Comparison of ENCODE assay signal across 8 cellular contexts in genomic region chr7:44621343-44622103, GRCh38. TPM values are rescaled to one million over a fixed set of nuclear protein-coding genes. Genes with fewer than 3 reads are reported as not detected.
DNase-seq lines count a peak whose midpoint lies in the region; ATAC-seq and TF ChIP-seq lines count a peak whose summit lies in the region.
"Not testable (repeated sequence)": the region's sequence is repeated elsewhere in the genome, so short reads cannot be mapped to it uniquely, and the experiment has no call there.

No MANE protein-coding gene starts in this region.

- not testable (repeated sequence) for H3K4ac ChIP-seq in IMR-90 (ENCODE audit: low read depth, low read length)

- TF ChIP-seq POLR2A in IMR-90 (IDR thresholded peaks at IDR 0.05; ENCODE audit: low read depth, low read length), result not testable (repeated sequence)

- H2BK15ac ChIP-seq in IMR-90 (ENCODE audit: low read depth, low read length), result not testable (repeated sequence)

- not testable (repeated sequence) for H3K9ac ChIP-seq in IMR-90 (ENCODE audit: low read depth, low read length)

- H3K9me3 ChIP-seq in IMR-90 (ENCODE audit: control insufficient read depth, insufficient read depth, low read length); T-helper 17 cell (ENCODE audit: control insufficient read depth, low read length, poor library complexity, severe bottlenecking): not testable (repeated sequence)

- peaks cover 11% of the 10 kb centered on the region for H4K20me1 ChIP-seq in IMR-90 (ENCODE audit: insufficient read depth, low read length)

- DNase-seq in AG20443 (ENCODE audit: low spot score), result peak; percentile 78
- DNase-seq in IMR-90, result peak; percentile 28
- not testable (repeated sequence) for DNase-seq in T-helper 17 cell
- DNase-seq in iris pigment epithelial cell (ENCODE audit: low read depth), result peak; percentile 60
- peak; percentile 28 for DNase-seq in stromal cell of bone marrow (ENCODE audit: low read depth)

- H2AK9ac ChIP-seq in IMR-90 (replicated peaks; ENCODE audit: low read depth, low read length, poor library complexity), result not testable (repeated sequence)

- peaks cover 43 to 78% of the 10 kb centered on the region in 2 experiments for H3K79me1 ChIP-seq in IMR-90 (ENCODE audit: low read depth in 1 of 2, low read length in 2 of 2)

- H2AFZ ChIP-seq in IMR-90 (replicated peaks; ENCODE audit: low read length, poor library complexity), result not testable (repeated sequence)

- TF ChIP-seq CTCF in IMR-90 (conservative IDR thresholded peaks at IDR 0.05; ENCODE audit: low read depth, low read length); nephron (IDR thresholded peaks at IDR 0.05; ENCODE audit: unreplicated experiment in 3 of 3): not testable (repeated sequence)

- H3K56ac ChIP-seq in IMR-90 (ENCODE audit: extremely low read depth, insufficient read depth, low read length), result not testable (repeated sequence)

- POLR2A ChIA-PET in IMR-90 (lab: Charles Lee; ENCODE audit: unreplicated experiment), result not testable (repeated sequence)

- H2BK20ac ChIP-seq in IMR-90 (ENCODE audit: low read depth, low read length), result not testable (repeated sequence)

- intact Hi-C loops in IMR-90 (cut with micrococcal nuclease), result not testable (repeated sequence)

- H3K27ac ChIP-seq in IMR-90 (ENCODE audit: insufficient read depth, low read length), result not testable (repeated sequence)

- peaks cover 77% of the 10 kb centered on the region for H3K4me1 Mint-ChIP-seq in T-helper 17 cell
- peaks cover 82% of the 10 kb centered on the region for H3K4me1 Mint-ChIP-seq in activated naive CD8-positive, alpha-beta T cell (ENCODE audit: low read depth)
- H3K4me1 Mint-ChIP-seq in nephron, result peaks cover 38% of the 10 kb centered on the region

- ATAC-seq in IMR-90 (ENCODE audit: low read depth) (0 out of 2 replicates have a peak, but pooled peaks have one; percentile 13), esophagus mucosa (peak; percentile 66)
- not testable (repeated sequence) for ATAC-seq in T-helper 17 cell

- not testable (repeated sequence) for H4K5ac ChIP-seq in IMR-90 (ENCODE audit: low read depth, low read length)

- not testable (repeated sequence) for H3K18ac ChIP-seq in IMR-90 (ENCODE audit: low read depth, low read length)

- H3K23ac ChIP-seq in IMR-90 (ENCODE audit: low read depth, low read length), result not testable (repeated sequence)

- H2BK5ac ChIP-seq in IMR-90 (ENCODE audit: low read depth, low read length, poor library complexity, severe bottlenecking), result not testable (repeated sequence)

- H3K9me3 Mint-ChIP-seq in activated naive CD8-positive, alpha-beta T cell (ENCODE audit: low read depth); nephron: not testable (repeated sequence)

- H2AK5ac ChIP-seq in IMR-90 (ENCODE audit: low read depth, low read length), result not testable (repeated sequence)

- dilution Hi-C loops in IMR-90 (cut with HindIII; ENCODE audit: low sequenced_read_pairs, unreplicated experiment), result not testable (repeated sequence)

- not testable (repeated sequence) for H3K27me3 Mint-ChIP-seq in T-helper 17 cell; activated naive CD8-positive, alpha-beta T cell; nephron (ENCODE audit: low read depth)

- H3K27me3 ChIP-seq in IMR-90 (ENCODE audit: control insufficient read depth, insufficient read depth, low read length), result not testable (repeated sequence)

- peak overlapping the region; percentile 1 for H3K4me3 Mint-ChIP-seq in T-helper 17 cell
- H3K4me3 Mint-ChIP-seq in activated naive CD8-positive, alpha-beta T cell; nephron: not testable (repeated sequence)

- not testable (repeated sequence) for TF ChIP-seq RAD21 in IMR-90 (IDR thresholded peaks at IDR 0.05; ENCODE audit: low read length)

- H4K8ac ChIP-seq in IMR-90 (ENCODE audit: low read depth in 2 of 2, low read length in 2 of 2), result not testable (repeated sequence)

- BruUV-seq in IMR-90 (replicated peaks; lab: Mats Ljungman, UMichigan), result not testable (repeated sequence)

- not testable (repeated sequence) for H3K14ac ChIP-seq in IMR-90 (replicated peaks; ENCODE audit: low read depth, low read length)

- peaks cover 12% of the 10 kb centered on the region for H3K9me1 ChIP-seq in IMR-90 (ENCODE audit: insufficient read depth, low read length)

- not testable (repeated sequence) for H2BK120ac ChIP-seq in IMR-90 (ENCODE audit: low read depth, low read length)

- not testable (repeated sequence) for H3K36me3 Mint-ChIP-seq in T-helper 17 cell (ENCODE audit: low read depth); activated naive CD8-positive, alpha-beta T cell
- H3K36me3 Mint-ChIP-seq in nephron (ENCODE audit: low read depth), result peaks cover 16% of the 10 kb centered on the region

- CTCF ChIA-PET in IMR-90 (lab: Yijun Ruan, JAX), result interaction anchor here (0.6 kb wide), 1 partner anchor 14 kb away, joined by 3 read pairs; no protein-coding TSS in a partner anchor

- 93% methylated on average over 2 of the region's 12 CpGs; no CpG with 5 or more reads in 1 of the 2 experiments for WGBS in IMR-90 (ENCODE audit: extremely low coverage in 2 of 2, insufficient read length in 1 of 2), 2 experiments

- H4K91ac ChIP-seq in IMR-90 (ENCODE audit: insufficient read depth, low read depth, low read length), result not testable (repeated sequence)

- H3K4me3 ChIP-seq in IMR-90 (ENCODE audit: insufficient read depth, low read depth, low read length), result not testable (repeated sequence)

- not testable (repeated sequence) for H3K4me1 ChIP-seq in IMR-90 (ENCODE audit: control insufficient read depth, insufficient read depth, low read length)

- in situ Hi-C loops in IMR-90 (cut with MboI; ENCODE audit: low sequenced_read_pairs), result not testable (repeated sequence)

- not testable (repeated sequence) for H3K4me2 ChIP-seq in IMR-90 (ENCODE audit: low read depth, low read length)

- peaks cover 12% of the 10 kb centered on the region for H3K36me3 ChIP-seq in IMR-90 (ENCODE audit: control insufficient read depth, insufficient read depth, low read length)

- H3K27ac Mint-ChIP-seq in T-helper 17 cell (peak overlapping the region; percentile 98), nephron (peak overlapping the region; percentile 7 to 73 (median 39))
- H3K27ac Mint-ChIP-seq in activated naive CD8-positive, alpha-beta T cell, result peak overlapping the region; percentile 93

RNA-seq across cellular contexts. Expression of gene OGDH, which starts 15.1 kb away (rescaled TPM):
- total RNA-seq in IMR-90 (2012; rRNA removed) (52.8 and 56.5 TPM in 2 replicates), T-helper 17 cell (100 to 1,000 TPM; 130 to 134 TPM), esophagus mucosa (99.2 TPM)
- polyA plus RNA-seq in IMR-90 (2012; rRNA removed), result 47.4 and 47.5 TPM in 2 replicates
- 34.5 and 44.6 TPM in 2 replicates for polyA plus RNA-seq in IMR-90 (2012; cell fraction: cytosol; rRNA removed)
- 38.0 and 54.5 TPM in 2 replicates for polyA plus RNA-seq in IMR-90 (2012; cell fraction: nucleus; rRNA removed; ENCODE audit: low replicate concordance)

RNA-seq across cellular contexts. Expression of gene TMED4, which starts 39.5 kb away (rescaled TPM):
- total RNA-seq in IMR-90 (2012; rRNA removed) (68.0 and 92.7 TPM in 2 replicates), T-helper 17 cell (100 to 1,000 TPM in 1 of 2 donors, 10 to 100 TPM in 1; 99.2 to 112 TPM), esophagus mucosa (33.9 TPM)
- 57.3 and 58.6 TPM in 2 replicates for polyA plus RNA-seq in IMR-90 (2012; rRNA removed)
- polyA plus RNA-seq in IMR-90 (2012; cell fraction: cytosol; rRNA removed), result 44.5 and 118 TPM in 2 replicates
- 104 and 122 TPM in 2 replicates for polyA plus RNA-seq in IMR-90 (2012; cell fraction: nucleus; rRNA removed; ENCODE audit: low replicate concordance)

RNA-seq across cellular contexts. Expression of gene DDX56, which starts 47.8 kb away (rescaled TPM):
- 56.9 and 67.7 TPM in 2 replicates for total RNA-seq in IMR-90 (2012; rRNA removed)
- polyA plus RNA-seq in IMR-90 (2012; rRNA removed), result 58.2 and 59.4 TPM in 2 replicates
- 30.4 and 32.4 TPM in 2 replicates for polyA plus RNA-seq in IMR-90 (2012; cell fraction: cytosol; rRNA removed)
- 167 and 209 TPM in 2 replicates for polyA plus RNA-seq in IMR-90 (2012; cell fraction: nucleus; rRNA removed; ENCODE audit: low replicate concordance)
- 100 to 1,000 TPM in 1 of 2 donors, 10 to 100 TPM in 1; 95.7 to 101 TPM for total RNA-seq in T-helper 17 cell
- 51.8 TPM for total RNA-seq in esophagus mucosa

Comparison
In these comparisons a context has a peak if more than half of its experiments do, and no peak if none do; other contexts are left out.
1. H3K27ac Mint-ChIP-seq: peak in every context shown above with its lines; median percentile 98 in T-helper 17 cell; 93 in activated naive CD8-positive, alpha-beta T cell; 39 in nephron.